1 cellular context compared by ENCODE assay signal in the genomic region with DNA sequence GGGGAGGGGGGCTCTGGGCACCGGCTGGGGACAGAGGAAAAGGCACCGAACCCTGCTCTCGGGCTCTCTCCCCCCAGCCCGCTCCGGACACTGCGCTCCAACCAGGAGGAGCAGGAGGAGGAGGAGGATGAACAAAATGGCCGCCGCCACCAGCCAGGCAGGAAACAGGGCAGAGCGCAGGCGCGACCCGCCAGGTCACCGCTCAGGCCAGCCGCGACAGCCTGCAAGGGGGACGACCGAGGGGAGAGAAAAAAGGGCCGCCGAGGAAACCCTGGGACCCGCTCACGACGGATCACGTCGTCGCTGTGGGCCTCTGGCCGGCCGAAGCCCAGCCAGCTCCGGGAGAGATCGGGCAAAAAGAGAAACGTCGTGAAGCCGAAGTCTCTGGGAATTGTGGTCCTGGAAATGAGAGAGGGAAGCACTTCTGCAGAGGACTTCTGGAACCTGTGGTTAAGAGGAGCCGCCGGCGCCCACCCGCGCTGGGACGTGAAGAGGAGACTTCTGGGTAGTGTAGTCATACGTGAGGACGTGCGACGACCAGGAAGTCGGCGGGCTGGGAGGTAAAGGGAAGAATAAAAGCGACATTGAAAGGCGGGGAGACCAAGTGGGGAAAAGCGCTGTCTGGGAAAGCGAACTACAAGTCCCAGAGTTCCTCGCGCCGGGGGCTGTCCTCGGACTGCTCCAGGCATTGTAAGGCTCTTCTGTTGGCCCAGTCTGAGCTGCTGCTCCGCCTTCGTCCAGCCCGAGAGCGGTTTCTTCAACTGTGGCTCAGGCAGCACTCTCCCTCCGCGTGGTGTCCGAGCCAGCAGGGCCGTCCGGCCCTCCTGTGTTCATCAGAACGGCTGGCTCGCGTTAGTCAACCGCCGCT.
TF ChIP-seq lines count a peak whose summit lies in the region.

Gene TIAL1 (minus strand): TSS at position 428 of the 868 bp plus-strand sequence. CDS start 499 bp downstream, outside the sequence.

TF ChIP-seq in HepG2, 621 proteins besides CTCF, POLR2A, EP300 and RAD21 (continued from another document and continues in another):
- TF ChIP-seq, protein P1, sequence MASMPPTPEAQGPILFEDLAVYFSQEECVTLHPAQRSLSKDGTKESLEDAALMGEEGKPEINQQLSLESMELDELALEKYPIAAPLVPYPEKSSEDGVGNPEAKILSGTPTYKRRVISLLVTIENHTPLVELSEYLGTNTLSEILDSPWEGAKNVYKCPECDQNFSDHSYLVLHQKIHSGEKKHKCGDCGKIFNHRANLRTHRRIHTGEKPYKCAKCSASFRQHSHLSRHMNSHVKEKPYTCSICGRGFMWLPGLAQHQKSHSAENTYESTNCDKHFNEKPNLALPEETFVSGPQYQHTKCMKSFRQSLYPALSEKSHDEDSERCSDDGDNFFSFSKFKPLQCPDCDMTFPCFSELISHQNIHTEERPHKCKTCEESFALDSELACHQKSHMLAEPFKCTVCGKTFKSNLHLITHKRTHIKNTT (CRISPR knock-in tag; IDR thresholded peaks at IDR 0.05), result no peak
- TF ChIP-seq ZNF615 (CRISPR knock-in tag; IDR thresholded peaks at IDR 0.05; ENCODE audit: borderline replicate concordance) (no peak), SP4 (CRISPR knock-in tag; IDR thresholded peaks at IDR 0.05) (peak; percentile 64), ZNF639 (CRISPR knock-in tag; conservative IDR thresholded peaks at IDR 0.05) (no peak; the same call in 1 of the 2 replicates), ZNF530 (CRISPR knock-in tag; IDR thresholded peaks at IDR 0.05; ENCODE audit: low read depth) (no peak), SIN3A (IDR thresholded peaks at IDR 0.05; ENCODE audit: borderline replicate concordance, low read depth, low read length) (peak; percentile 100), MED13 (CRISPR knock-in tag; IDR thresholded peaks at IDR 0.05) (no peak), MIER3 (CRISPR knock-in tag; IDR thresholded peaks at IDR 0.05; ENCODE audit: borderline replicate concordance) (0 out of 2 replicates have a peak, but pooled peaks have one; percentile 36), RXRA (CRISPR knock-in tag; IDR thresholded peaks at IDR 0.05) (no peak; the same call in 1 of the 2 replicates), STAT6 (CRISPR knock-in tag; IDR thresholded peaks at IDR 0.05; ENCODE audit: borderline replicate concordance) (no peak), HES4 (CRISPR knock-in tag; IDR thresholded peaks at IDR 0.05; ENCODE audit: borderline replicate concordance) (no peak), JDP2 (CRISPR knock-in tag; IDR thresholded peaks at IDR 0.05; ENCODE audit: borderline replicate concordance) (no peak), ZNF577 (CRISPR knock-in tag; IDR thresholded peaks at IDR 0.05; ENCODE audit: borderline replicate concordance, low read depth) (no peak), ZNF329 (CRISPR knock-in tag; IDR thresholded peaks at IDR 0.05; ENCODE audit: low read depth) (no peak), MATR3 (CRISPR knock-in tag; IDR thresholded peaks at IDR 0.05) (no peak), KDM5A (IDR thresholded peaks at IDR 0.05; ENCODE audit: borderline replicate concordance, low read length) (peak; percentile 75; the same call in 1 of the 2 replicates), ZNF570 (CRISPR knock-in tag; IDR thresholded peaks at IDR 0.05; ENCODE audit: borderline replicate concordance) (no peak), ZZZ3 (CRISPR knock-in tag; IDR thresholded peaks at IDR 0.05; ENCODE audit: borderline replicate concordance) (no peak), STAT5B (CRISPR knock-in tag; IDR thresholded peaks at IDR 0.05) (peak; percentile 63), LCORL (IDR thresholded peaks at IDR 0.05) (no peak), LCORL (CRISPR knock-in tag; IDR thresholded peaks at IDR 0.05) (peak; percentile 69; the same call in 1 of the 2 replicates), BCL6 (CRISPR knock-in tag; IDR thresholded peaks at IDR 0.05) (0 out of 2 replicates have a peak, but pooled peaks have one; percentile 13), U2AF1 (optimal IDR thresholded peaks at IDR 0.05; ENCODE audit: low read depth, low read length) (peak; percentile 38), GTF3A (CRISPR knock-in tag; conservative IDR thresholded peaks at IDR 0.05) (no peak), KAT2B (IDR thresholded peaks at IDR 0.05; ENCODE audit: borderline replicate concordance, low read depth, low read length) (no peak), PCBP2 (optimal IDR thresholded peaks at IDR 0.05; ENCODE audit: low read depth, low read length, poor library complexity, severe bottlenecking) (no peak), ZNF800 (CRISPR knock-in tag; IDR thresholded peaks at IDR 0.05) (0 out of 2 replicates have a peak, but pooled peaks have one; percentile 12), SRY (CRISPR knock-in tag; IDR thresholded peaks at IDR 0.05) (0 out of 2 replicates have a peak, but pooled peaks have one; percentile 16), ZMYM4 (CRISPR knock-in tag; IDR thresholded peaks at IDR 0.05) (no peak; the same call in 1 of the 2 replicates), MBD4 (IDR thresholded peaks at IDR 0.05; ENCODE audit: borderline replicate concordance, low read length) (no peak), CEBPG (CRISPR knock-in tag; IDR thresholded peaks at IDR 0.05) (no peak; the same call in 1 of the 2 replicates), ZNF547 (CRISPR knock-in tag; IDR thresholded peaks at IDR 0.05) (peak; percentile 39; the same call in 1 of the 2 replicates), ZNF776 (CRISPR knock-in tag; IDR thresholded peaks at IDR 0.05) (peak; percentile 43; the same call in 1 of the 2 replicates), ZBTB44 (CRISPR knock-in tag; IDR thresholded peaks at IDR 0.05) (peak; percentile 85; the same call in 1 of the 2 replicates), ATRX (CRISPR knock-in tag; IDR thresholded peaks at IDR 0.05; ENCODE audit: borderline replicate concordance) (no peak), HNRNPH1 (optimal IDR thresholded peaks at IDR 0.05; ENCODE audit: low read depth, low read length) (no peak), ZNF737 (CRISPR knock-in tag; IDR thresholded peaks at IDR 0.05; ENCODE audit: borderline replicate concordance) (no peak), SATB2 (CRISPR knock-in tag; IDR thresholded peaks at IDR 0.05) (no peak)
- TF ChIP-seq, protein P2, sequence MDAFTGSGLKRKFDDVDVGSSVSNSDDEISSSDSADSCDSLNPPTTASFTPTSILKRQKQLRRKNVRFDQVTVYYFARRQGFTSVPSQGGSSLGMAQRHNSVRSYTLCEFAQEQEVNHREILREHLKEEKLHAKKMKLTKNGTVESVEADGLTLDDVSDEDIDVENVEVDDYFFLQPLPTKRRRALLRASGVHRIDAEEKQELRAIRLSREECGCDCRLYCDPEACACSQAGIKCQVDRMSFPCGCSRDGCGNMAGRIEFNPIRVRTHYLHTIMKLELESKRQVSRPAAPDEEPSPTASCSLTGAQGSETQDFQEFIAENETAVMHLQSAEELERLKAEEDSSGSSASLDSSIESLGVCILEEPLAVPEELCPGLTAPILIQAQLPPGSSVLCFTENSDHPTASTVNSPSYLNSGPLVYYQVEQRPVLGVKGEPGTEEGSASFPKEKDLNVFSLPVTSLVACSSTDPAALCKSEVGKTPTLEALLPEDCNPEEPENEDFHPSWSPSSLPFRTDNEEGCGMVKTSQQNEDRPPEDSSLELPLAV (CRISPR knock-in tag; conservative IDR thresholded peaks at IDR 0.05; ENCODE audit: low read depth), result no peak
- TF ChIP-seq, protein P3, sequence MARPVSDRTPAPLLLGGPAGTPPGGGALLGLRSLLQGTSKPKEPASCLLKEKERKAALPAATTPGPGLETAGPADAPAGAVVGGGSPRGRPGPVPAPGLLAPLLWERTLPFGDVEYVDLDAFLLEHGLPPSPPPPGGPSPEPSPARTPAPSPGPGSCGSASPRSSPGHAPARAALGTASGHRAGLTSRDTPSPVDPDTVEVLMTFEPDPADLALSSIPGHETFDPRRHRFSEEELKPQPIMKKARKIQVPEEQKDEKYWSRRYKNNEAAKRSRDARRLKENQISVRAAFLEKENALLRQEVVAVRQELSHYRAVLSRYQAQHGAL (CRISPR knock-in tag; IDR thresholded peaks at IDR 0.05; ENCODE audit: not compliant biosample characterization), result no peak
- TF ChIP-seq, protein P4, sequence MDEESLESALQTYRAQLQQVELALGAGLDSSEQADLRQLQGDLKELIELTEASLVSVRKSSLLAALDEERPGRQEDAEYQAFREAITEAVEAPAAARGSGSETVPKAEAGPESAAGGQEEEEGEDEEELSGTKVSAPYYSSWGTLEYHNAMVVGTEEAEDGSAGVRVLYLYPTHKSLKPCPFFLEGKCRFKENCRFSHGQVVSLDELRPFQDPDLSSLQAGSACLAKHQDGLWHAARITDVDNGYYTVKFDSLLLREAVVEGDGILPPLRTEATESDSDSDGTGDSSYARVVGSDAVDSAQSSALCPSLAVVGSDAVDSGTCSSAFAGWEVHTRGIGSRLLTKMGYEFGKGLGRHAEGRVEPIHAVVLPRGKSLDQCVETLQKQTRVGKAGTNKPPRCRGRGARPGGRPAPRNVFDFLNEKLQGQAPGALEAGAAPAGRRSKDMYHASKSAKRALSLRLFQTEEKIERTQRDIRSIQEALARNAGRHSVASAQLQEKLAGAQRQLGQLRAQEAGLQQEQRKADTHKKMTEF (CRISPR knock-in tag; IDR thresholded peaks at IDR 0.05), result peak; percentile 81
